In the genomic region with DNA sequence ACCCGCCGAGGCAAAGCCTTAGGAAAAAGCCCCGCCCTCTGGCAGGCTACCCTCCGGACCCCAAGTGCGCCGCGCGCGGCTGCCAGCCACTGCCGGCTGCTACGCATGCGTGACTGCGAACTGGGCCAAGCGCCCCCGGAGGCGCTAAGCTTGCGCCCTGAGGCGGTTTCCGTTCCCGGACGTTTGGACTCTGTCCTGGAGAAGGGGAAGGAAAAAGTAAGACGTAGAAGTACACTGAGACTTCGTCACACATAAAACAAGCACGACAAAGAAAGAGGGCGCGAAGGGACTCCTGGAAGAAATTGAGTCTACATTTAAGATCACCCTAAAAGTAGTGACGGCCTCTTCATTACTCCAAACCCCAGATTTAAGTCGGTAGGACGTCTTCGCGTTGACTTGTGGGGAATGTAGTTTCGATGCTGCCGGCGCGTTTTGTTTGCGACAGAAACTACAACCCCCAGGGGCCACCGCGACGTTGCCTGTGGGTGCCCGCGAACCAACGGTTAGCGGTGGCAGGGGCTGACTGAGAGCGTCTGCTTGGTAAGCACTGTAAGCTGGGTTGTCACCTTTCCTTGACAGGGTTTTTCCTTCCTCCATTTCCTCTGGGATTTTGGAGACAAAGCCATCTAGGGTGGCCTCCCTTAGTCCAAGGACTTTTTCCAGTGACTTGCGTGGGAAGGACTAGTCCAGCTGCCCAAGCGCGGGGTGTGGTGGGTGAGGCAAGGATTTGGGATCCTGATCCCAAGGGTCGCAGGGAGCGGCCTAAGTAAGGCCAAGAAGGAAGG, we compare ENCODE assay signal across 1 cellular context.
TF ChIP-seq lines count a peak whose summit lies in the region.

A gene (plus strand): TSS at position 472 of the 785 bp plus-strand sequence. CDS start 49,715 bp downstream, outside the sequence.

TF ChIP-seq in K562, 482 proteins besides CTCF, POLR2A, EP300 and RAD21 (continued from another document and continues in another):
- TF ChIP-seq ELF1 (tag; IDR thresholded peaks at IDR 0.05): peak; percentile 62
- TF ChIP-seq, protein P1, sequence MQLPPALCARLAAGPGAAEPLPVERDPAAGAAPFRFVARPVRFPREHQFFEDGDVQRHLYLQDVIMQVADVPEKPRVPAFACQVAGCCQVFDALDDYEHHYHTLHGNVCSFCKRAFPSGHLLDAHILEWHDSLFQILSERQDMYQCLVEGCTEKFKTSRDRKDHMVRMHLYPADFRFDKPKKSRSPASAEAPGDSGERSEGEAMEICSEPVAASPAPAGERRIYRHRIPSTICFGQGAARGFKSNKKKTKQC (CRISPR knock-in tag; IDR thresholded peaks at IDR 0.05): peak; percentile 64; the same call in 1 of the 2 replicates
- no peak for TF ChIP-seq PHB (CRISPR knock-in tag; IDR thresholded peaks at IDR 0.05)
- peak in 1 of 2 experiments; percentile 8; a peak in 1 of 4 replicates for TF ChIP-seq TEAD1 (CRISPR knock-in tag; IDR thresholded peaks at IDR 0.05)
- peak; percentile 51; the same call in 1 of the 2 replicates for TF ChIP-seq FOXM1 (IDR thresholded peaks at IDR 0.05; ENCODE audit: low read depth)
- TF ChIP-seq FOXM1 (CRISPR knock-in tag; IDR thresholded peaks at IDR 0.05; ENCODE audit: low read depth): 0 out of 2 replicates have a peak, but pooled peaks have one; percentile 23
- TF ChIP-seq, protein P2, sequence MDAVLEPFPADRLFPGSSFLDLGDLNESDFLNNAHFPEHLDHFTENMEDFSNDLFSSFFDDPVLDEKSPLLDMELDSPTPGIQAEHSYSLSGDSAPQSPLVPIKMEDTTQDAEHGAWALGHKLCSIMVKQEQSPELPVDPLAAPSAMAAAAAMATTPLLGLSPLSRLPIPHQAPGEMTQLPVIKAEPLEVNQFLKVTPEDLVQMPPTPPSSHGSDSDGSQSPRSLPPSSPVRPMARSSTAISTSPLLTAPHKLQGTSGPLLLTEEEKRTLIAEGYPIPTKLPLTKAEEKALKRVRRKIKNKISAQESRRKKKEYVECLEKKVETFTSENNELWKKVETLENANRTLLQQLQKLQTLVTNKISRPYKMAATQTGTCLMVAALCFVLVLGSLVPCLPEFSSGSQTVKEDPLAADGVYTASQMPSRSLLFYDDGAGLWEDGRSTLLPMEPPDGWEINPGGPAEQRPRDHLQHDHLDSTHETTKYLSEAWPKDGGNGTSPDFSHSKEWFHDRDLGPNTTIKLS (IDR thresholded peaks at IDR 0.05; ENCODE audit: borderline replicate concordance, low read depth): peak; percentile 89
- TF ChIP-seq MYC (IDR thresholded peaks at IDR 0.05; ENCODE audit: low read depth, low read length): no peak; the same call in 1 of the 2 replicates
- TF ChIP-seq MYC (CRISPR knock-in tag; IDR thresholded peaks at IDR 0.05; ENCODE audit: borderline replicate concordance, low read depth): no peak
- TF ChIP-seq CREBBP (IDR thresholded peaks at IDR 0.05; ENCODE audit: low read depth, low read length): no peak
- peak; percentile 75; the same call in 1 of the 2 replicates for TF ChIP-seq ETV1 (tag; conservative IDR thresholded peaks at IDR 0.05; ENCODE audit: low read depth)
- 0 out of 2 replicates have a peak, but pooled peaks have one; percentile 6 for TF ChIP-seq SMAD3 (CRISPR knock-in tag; conservative IDR thresholded peaks at IDR 0.05)
- TF ChIP-seq, protein P3, sequence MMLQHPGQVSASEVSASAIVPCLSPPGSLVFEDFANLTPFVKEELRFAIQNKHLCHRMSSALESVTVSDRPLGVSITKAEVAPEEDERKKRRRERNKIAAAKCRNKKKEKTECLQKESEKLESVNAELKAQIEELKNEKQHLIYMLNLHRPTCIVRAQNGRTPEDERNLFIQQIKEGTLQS (IDR thresholded peaks at IDR 0.05): no peak; the same call in 1 of the 2 replicates
- TF ChIP-seq, protein P3 (CRISPR knock-in tag; conservative IDR thresholded peaks at IDR 0.05): no peak
- TF ChIP-seq NFIC (IDR thresholded peaks at IDR 0.05): peak; percentile 73
- TF ChIP-seq, protein P4, sequence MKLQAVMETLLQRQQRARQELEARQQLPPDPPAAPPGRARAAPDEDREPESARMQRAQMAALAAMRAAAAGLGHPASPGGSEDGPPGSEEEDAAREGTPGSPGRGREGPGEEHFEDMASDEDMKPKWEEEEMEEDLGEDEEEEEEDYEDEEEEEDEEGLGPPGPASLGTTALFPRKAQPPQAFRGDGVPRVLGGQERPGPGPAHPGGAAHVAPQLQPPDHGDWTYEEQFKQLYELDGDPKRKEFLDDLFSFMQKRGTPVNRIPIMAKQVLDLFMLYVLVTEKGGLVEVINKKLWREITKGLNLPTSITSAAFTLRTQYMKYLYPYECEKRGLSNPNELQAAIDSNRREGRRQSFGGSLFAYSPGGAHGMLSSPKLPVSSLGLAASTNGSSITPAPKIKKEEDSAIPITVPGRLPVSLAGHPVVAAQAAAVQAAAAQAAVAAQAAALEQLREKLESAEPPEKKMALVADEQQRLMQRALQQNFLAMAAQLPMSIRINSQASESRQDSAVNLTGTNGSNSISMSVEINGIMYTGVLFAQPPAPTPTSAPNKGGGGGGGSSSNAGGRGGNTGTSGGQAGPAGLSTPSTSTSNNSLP (IDR thresholded peaks at IDR 0.05; ENCODE audit: borderline replicate concordance, low read depth, low read length): no peak
- no peak for TF ChIP-seq ZNF146 (CRISPR knock-in tag; IDR thresholded peaks at IDR 0.05; ENCODE audit: unreplicated experiment)
- TF ChIP-seq, protein P5, sequence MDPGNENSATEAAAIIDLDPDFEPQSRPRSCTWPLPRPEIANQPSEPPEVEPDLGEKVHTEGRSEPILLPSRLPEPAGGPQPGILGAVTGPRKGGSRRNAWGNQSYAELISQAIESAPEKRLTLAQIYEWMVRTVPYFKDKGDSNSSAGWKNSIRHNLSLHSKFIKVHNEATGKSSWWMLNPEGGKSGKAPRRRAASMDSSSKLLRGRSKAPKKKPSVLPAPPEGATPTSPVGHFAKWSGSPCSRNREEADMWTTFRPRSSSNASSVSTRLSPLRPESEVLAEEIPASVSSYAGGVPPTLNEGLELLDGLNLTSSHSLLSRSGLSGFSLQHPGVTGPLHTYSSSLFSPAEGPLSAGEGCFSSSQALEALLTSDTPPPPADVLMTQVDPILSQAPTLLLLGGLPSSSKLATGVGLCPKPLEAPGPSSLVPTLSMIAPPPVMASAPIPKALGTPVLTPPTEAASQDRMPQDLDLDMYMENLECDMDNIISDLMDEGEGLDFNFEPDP (CRISPR knock-in tag; IDR thresholded peaks at IDR 0.05): no peak
- peak in 1 of 2 experiments; percentile 12; a peak in 1 of 3 replicates for TF ChIP-seq CBX3 (IDR thresholded peaks at IDR 0.05; ENCODE audit: borderline replicate concordance in 1 of 2, low read length in 2 of 2)
- TF ChIP-seq TBP (optimal IDR thresholded peaks at IDR 0.05; ENCODE audit: low read depth, low read length): peak; percentile 39
- TF ChIP-seq ZNF263 (CRISPR knock-in tag; IDR thresholded peaks at IDR 0.05; ENCODE audit: borderline replicate concordance): no peak
- TF ChIP-seq MIER1 (IDR thresholded peaks at IDR 0.05; ENCODE audit: low read depth): no peak
- TF ChIP-seq SMARCB1 (IDR thresholded peaks at IDR 0.05; ENCODE audit: insufficient read length, low read depth): no peak
- TF ChIP-seq ZNF143 (CRISPR knock-in tag; IDR thresholded peaks at IDR 0.05): peak; percentile 96
- TF ChIP-seq TBL1XR1 (IDR thresholded peaks at IDR 0.05; ENCODE audit: low read length in 2 of 2): peak; percentile 70 to 73; a peak in 3 of 4 replicates
- peak; percentile 47; the same call in 1 of the 2 replicates for TF ChIP-seq SMARCA4 (IDR thresholded peaks at IDR 0.05)
- TF ChIP-seq RHOXF2B (CRISPR knock-in tag; conservative IDR thresholded peaks at IDR 0.05): no peak
- no peak for TF ChIP-seq PTTG1 (tag; IDR thresholded peaks at IDR 0.05; ENCODE audit: low read depth)
- no peak for TF ChIP-seq ZNF316 (IDR thresholded peaks at IDR 0.05)
- TF ChIP-seq, protein P6, sequence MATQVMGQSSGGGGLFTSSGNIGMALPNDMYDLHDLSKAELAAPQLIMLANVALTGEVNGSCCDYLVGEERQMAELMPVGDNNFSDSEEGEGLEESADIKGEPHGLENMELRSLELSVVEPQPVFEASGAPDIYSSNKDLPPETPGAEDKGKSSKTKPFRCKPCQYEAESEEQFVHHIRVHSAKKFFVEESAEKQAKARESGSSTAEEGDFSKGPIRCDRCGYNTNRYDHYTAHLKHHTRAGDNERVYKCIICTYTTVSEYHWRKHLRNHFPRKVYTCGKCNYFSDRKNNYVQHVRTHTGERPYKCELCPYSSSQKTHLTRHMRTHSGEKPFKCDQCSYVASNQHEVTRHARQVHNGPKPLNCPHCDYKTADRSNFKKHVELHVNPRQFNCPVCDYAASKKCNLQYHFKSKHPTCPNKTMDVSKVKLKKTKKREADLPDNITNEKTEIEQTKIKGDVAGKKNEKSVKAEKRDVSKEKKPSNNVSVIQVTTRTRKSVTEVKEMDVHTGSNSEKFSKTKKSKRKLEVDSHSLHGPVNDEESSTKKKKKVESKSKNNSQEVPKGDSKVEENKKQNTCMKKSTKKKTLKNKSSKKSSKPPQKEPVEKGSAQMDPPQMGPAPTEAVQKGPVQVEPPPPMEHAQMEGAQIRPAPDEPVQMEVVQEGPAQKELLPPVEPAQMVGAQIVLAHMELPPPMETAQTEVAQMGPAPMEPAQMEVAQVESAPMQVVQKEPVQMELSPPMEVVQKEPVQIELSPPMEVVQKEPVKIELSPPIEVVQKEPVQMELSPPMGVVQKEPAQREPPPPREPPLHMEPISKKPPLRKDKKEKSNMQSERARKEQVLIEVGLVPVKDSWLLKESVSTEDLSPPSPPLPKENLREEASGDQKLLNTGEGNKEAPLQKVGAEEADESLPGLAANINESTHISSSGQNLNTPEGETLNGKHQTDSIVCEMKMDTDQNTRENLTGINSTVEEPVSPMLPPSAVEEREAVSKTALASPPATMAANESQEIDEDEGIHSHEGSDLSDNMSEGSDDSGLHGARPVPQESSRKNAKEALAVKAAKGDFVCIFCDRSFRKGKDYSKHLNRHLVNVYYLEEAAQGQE (CRISPR knock-in tag; IDR thresholded peaks at IDR 0.05; ENCODE audit: low read depth): no peak
- TF ChIP-seq HNRNPUL1 (IDR thresholded peaks at IDR 0.05; ENCODE audit: low read length): no peak
- no peak for TF ChIP-seq RBM15 (IDR thresholded peaks at IDR 0.05; ENCODE audit: insufficient read depth, low read length)
- TF ChIP-seq, protein P7, sequence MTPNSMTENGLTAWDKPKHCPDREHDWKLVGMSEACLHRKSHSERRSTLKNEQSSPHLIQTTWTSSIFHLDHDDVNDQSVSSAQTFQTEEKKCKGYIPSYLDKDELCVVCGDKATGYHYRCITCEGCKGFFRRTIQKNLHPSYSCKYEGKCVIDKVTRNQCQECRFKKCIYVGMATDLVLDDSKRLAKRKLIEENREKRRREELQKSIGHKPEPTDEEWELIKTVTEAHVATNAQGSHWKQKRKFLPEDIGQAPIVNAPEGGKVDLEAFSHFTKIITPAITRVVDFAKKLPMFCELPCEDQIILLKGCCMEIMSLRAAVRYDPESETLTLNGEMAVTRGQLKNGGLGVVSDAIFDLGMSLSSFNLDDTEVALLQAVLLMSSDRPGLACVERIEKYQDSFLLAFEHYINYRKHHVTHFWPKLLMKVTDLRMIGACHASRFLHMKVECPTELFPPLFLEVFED (CRISPR knock-in tag; conservative IDR thresholded peaks at IDR 0.05): peak; percentile 56; the same call in 1 of the 2 replicates
- no peak for TF ChIP-seq XRCC4 (IDR thresholded peaks at IDR 0.05; ENCODE audit: extremely low read depth, insufficient read depth, insufficient read length)
- TF ChIP-seq SMARCE1 (IDR thresholded peaks at IDR 0.05): no peak
- TF ChIP-seq GABPB1 (CRISPR knock-in tag; IDR thresholded peaks at IDR 0.05): peak; percentile 56; the same call in 1 of the 2 replicates
- peak; percentile 52; the same call in 1 of the 2 replicates for TF ChIP-seq PML (IDR thresholded peaks at IDR 0.05; ENCODE audit: low read length)
- no peak for TF ChIP-seq ARID1B (IDR thresholded peaks at IDR 0.05)
